Comparison of ENCODE assay signal across 18 cellular contexts in the genomic region with DNA sequence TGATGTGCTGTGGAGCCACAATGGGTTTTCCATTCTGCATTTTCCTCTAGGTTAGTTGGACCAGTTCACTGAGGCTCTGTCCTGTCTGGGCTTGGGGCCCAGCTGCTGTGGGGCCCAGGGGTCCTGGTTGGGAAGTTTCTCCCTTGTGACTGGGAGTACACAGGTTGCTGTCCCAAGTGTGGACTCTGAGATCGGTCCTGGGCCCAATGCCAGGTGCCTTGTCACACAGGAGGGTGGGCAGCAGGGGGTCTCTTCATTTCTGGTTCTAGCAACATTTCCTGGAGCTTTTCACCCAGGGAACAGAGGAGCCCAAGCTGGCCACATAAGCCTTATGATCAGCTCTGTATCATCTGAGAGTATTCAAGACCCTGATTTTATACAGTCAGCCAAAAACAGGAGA.
DNase-seq lines count a peak whose midpoint lies in the region; ATAC-seq, FAIRE-seq and TF ChIP-seq lines count a peak whose summit lies in the region.
"Had no signal": no experiment of that assay in that cellular context is flagged by ENCODE, and none has a peak within 500 bp of the region (broad histone marks: within the 10 kb centered on the region; RNA-seq: fewer than 3 reads in every experiment).

No MANE protein-coding gene starts in this region.

- TF ChIP-seq POLR2A in suprapubic skin (IDR thresholded peaks at IDR 0.05), result no peak

- peaks cover 55% of the 10 kb centered on the region for H3K36me3 Mint-ChIP-seq in CD4-positive, alpha-beta T cell (ENCODE audit: low read depth)

- H3K27ac ChIP-seq in CD4-positive, alpha-beta T cell (ENCODE audit: low read depth, low read length), result no peak overlapping the region
- H3K27ac ChIP-seq in HL-60 (replicated peaks) (peak overlapping the region; percentile 69; the same call in 1 of the 2 replicates), kidney (ENCODE audit: low read depth in 2 of 2, low read length in 2 of 2) (no peak overlapping the region), suprapubic skin (peak overlapping the region; percentile 31)
- H3K27ac ChIP-seq: C4-2B had no signal

- H3K9me3 Mint-ChIP-seq in CD4-positive, alpha-beta T cell, result no peaks in the 10 kb centered on the region

- H3K27me3 Mint-ChIP-seq in CD4-positive, alpha-beta T cell, result no peaks in the 10 kb centered on the region

- FAIRE-seq in kidney (lab: Jason Lieb, UNC), result no peak
- FAIRE-seq: G401.6, H54 had no signal

- CTCF ChIA-PET in CD4-positive, alpha-beta T cell (lab: Charles Lee), result interaction anchor here (1.0 kb wide), 1 partner anchor 10 kb away, joined by 3 read pairs; no protein-coding TSS in a partner anchor

- intact Hi-C loops in CD4-positive, alpha-beta T cell (cut with DNase I, micrococcal nuclease), result no loop called here
- intact Hi-C loops in kidney (cut with DNase I), result no loop called here

- no peaks in the 10 kb centered on the region for H3K4me1 Mint-ChIP-seq in CD4-positive, alpha-beta T cell (ENCODE audit: low read depth)

- no peaks in the 10 kb centered on the region for H3K27me3 ChIP-seq in CD4-positive, alpha-beta T cell (ENCODE audit: control insufficient read depth, insufficient read depth, low read length)
- H3K27me3 ChIP-seq in HL-60 (ENCODE audit: insufficient read depth, poor library complexity, severe bottlenecking) (no peaks in the 10 kb centered on the region), suprapubic skin (no peaks in the 10 kb centered on the region), MG63 (no peaks in the 10 kb centered on the region)

- H3K9me3 ChIP-seq in CD4-positive, alpha-beta T cell (ENCODE audit: control insufficient read depth, low read length), result no peaks in the 10 kb centered on the region
- H3K9me3 ChIP-seq in kidney (ENCODE audit: control insufficient read depth in 1 of 2, low read length in 2 of 2) (no peaks in the 10 kb centered on the region), suprapubic skin (no peaks in the 10 kb centered on the region), MG63 (no peaks in the 10 kb centered on the region)

- H3K4me3 ChIP-seq in HL-60 (replicated peaks; ENCODE audit: insufficient read depth, low read length) (no peak overlapping the region), kidney (ENCODE audit: low read length in 2 of 2) (no peak overlapping the region), suprapubic skin (no peak overlapping the region), MG63 (no peak overlapping the region)

- no peak for DNase-seq in CD4-positive, alpha-beta T cell
- no peak for DNase-seq in HL-60 (ENCODE audit: low read depth in 1 of 2, low spot score in 1 of 2)
- peak; percentile 49 for DNase-seq in kidney
- DNase-seq in suprapubic skin (ENCODE audit: low spot score in 2 of 2), result no peak
- DNase-seq in NOMO-1 treated with dmso at 0.1 percent for 144 hours (lab: John Stamatoyannopoulos, UW; ENCODE audit: unreplicated experiment), result no peak
- no peak for DNase-seq in G401 (ENCODE audit: low spot score)
- DNase-seq in MG63, result no peak
- DNase-seq: ACHN, DMS 273 treated with DMSO at 0.1 percent for 48 hours, DND-41, NCI-H187, NCI-H446, RPMI8226, SHP77 treated with DMSO at 0.1 percent for 48 hours had no signal

- no peak for TF ChIP-seq CTCF in CD4-positive, alpha-beta T cell (IDR thresholded peaks at IDR 0.05)
- no peak for TF ChIP-seq CTCF in HL-60 (IDR thresholded peaks at IDR 0.05; ENCODE audit: insufficient read depth, low read length)
- TF ChIP-seq CTCF in kidney (IDR thresholded peaks at IDR 0.05; ENCODE audit: borderline replicate concordance, extremely low read depth, insufficient read depth), result no peak
- no peak for TF ChIP-seq CTCF in suprapubic skin (IDR thresholded peaks at IDR 0.05)

- H3K4me1 ChIP-seq in kidney (ENCODE audit: control insufficient read depth in 1 of 2, insufficient read depth in 1 of 2, low read depth in 1 of 2, low read length in 2 of 2) (no peaks in the 10 kb centered on the region), suprapubic skin (peaks cover 52% of the 10 kb centered on the region)

- TF ChIP-seq EP300 in suprapubic skin (IDR thresholded peaks at IDR 0.05), result no peak

- H3K27ac Mint-ChIP-seq in CD4-positive, alpha-beta T cell, result peak overlapping the region; percentile 21

- no peak overlapping the region for H3K4me3 Mint-ChIP-seq in CD4-positive, alpha-beta T cell

- WGBS in suprapubic skin, result 50% methylated on average over 1 of the region's 1 CpG

- in situ Hi-C loops in G401 (cut with HindIII; ENCODE audit: low sequenced_read_pairs), result no loop called here

- POLR2A ChIA-PET in CD4-positive, alpha-beta T cell (lab: Charles Lee), result no interaction called here

- no peak for ATAC-seq in CD4-positive, alpha-beta T cell (ENCODE audit: poor library complexity)
- ATAC-seq: SK-N-SH treated with all-trans-retinoic acid at 6 μM for 48 hours had no signal

- peaks cover 0 to 2% of the 10 kb centered on the region in 2 donors for H3K36me3 ChIP-seq in kidney (ENCODE audit: control insufficient read depth in 1 of 2, insufficient read depth in 2 of 2, low read length in 2 of 2)
- H3K36me3 ChIP-seq in suprapubic skin, result peaks cover 20% of the 10 kb centered on the region
- H3K36me3 ChIP-seq in MG63, result peaks cover 2% of the 10 kb centered on the region; the same call in 1 of the 2 replicates

- H3K9ac ChIP-seq in kidney (ENCODE audit: low read length in 2 of 2), result no peak overlapping the region

Comparison
In these comparisons a context has a peak if more than half of its experiments do, and no peak if none do; other contexts are left out.
1. H3K27ac ChIP-seq: peak in HL-60 (single experiment) and suprapubic skin (single experiment); none in CD4-positive, alpha-beta T cell (single experiment) and kidney (0 of 2).